Comparison of ENCODE assay signal across 19 cellular contexts in the genomic region with DNA sequence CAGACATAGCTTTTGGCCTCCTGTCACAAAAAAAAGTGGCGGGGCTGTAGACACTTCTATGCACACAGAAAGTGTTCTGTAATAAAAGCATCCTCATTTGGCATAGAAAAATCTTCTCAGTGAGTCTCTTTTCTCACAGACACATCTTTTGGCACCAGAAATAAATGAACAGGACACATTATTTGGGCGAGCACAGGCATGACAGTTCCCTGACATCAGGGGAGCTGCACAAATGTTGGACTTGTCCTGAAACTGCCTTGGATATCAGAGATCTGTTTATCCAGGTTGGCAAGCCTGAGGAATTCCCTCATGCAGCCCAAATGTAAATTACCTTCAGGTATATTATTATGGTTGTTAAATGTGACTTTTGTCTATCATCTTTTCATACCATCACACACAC.
"Had no signal": no experiment of that assay in that cellular context is flagged by ENCODE, and none has a peak within 500 bp of the region (broad histone marks: within the 10 kb centered on the region; RNA-seq: fewer than 3 reads in every experiment).

No MANE protein-coding gene starts in this region.

- H3K27me3 Mint-ChIP-seq: activated CD4-positive, alpha-beta T cell treated with anti-CD3 and anti-CD28 coated beads for 36 hours; activated naive CD8-positive, alpha-beta T cell treated with anti-CD3 and anti-CD28 coated beads for 36 hours had no signal

- ATAC-seq: activated CD4-positive, alpha-beta T cell treated with anti-CD3 and anti-CD28 coated beads for 36 hours; body of pancreas; left lobe of liver; stimulated activated naive CD8-positive, alpha-beta T cell treated with anti-CD3 and anti-CD28 coated beads, Interleukin-15, Interleukin-2, amounts not matched to agents 100 U/mL and 50 U/mL, for 24 hours had no signal

- H3K9me3 Mint-ChIP-seq: activated naive CD8-positive, alpha-beta T cell treated with anti-CD3 and anti-CD28 coated beads for 36 hours; activated T-helper 1 cell treated with anti-CD3 and anti-CD28 coated beads, Interleukin-12 subunit alpha, Interleukin-12 subunit beta, Interleukin-2, Interleukin-4 antibody, amounts not matched to agents 30 ng/mL and 10 ng/mL and 1 ng/mL, durations not matched to agents 14 hours and 24 hours and 36 hours; nephron progenitor cell had no signal

- H3K9me3 ChIP-seq: body of pancreas, vagina had no signal

- H3K4me1 Mint-ChIP-seq: activated CD4-positive, alpha-beta T cell treated with anti-CD3 and anti-CD28 coated beads for 36 hours; activated naive CD8-positive, alpha-beta T cell treated with anti-CD3 and anti-CD28 coated beads for 36 hours had no signal

- H3K27ac ChIP-seq: body of pancreas, coronary artery, vagina had no signal

- H3K4me3 Mint-ChIP-seq: activated CD4-positive, alpha-beta T cell treated with anti-CD3 and anti-CD28 coated beads for 36 hours; activated naive CD8-positive, alpha-beta T cell treated with anti-CD3 and anti-CD28 coated beads for 36 hours; activated T-helper 1 cell treated with anti-CD3 and anti-CD28 coated beads, Interleukin-12 subunit alpha, Interleukin-12 subunit beta, Interleukin-2, Interleukin-4 antibody, amounts not matched to agents 30 ng/mL and 10 ng/mL and 1 ng/mL, durations not matched to agents 14 hours and 24 hours and 36 hours; nephron progenitor cell had no signal

- H3K27me3 ChIP-seq: body of pancreas, vagina had no signal

- H3K27ac Mint-ChIP-seq: activated CD4-positive, alpha-beta T cell treated with anti-CD3 and anti-CD28 coated beads for 36 hours; activated naive CD8-positive, alpha-beta T cell treated with anti-CD3 and anti-CD28 coated beads for 36 hours; activated T-helper 1 cell treated with anti-CD3 and anti-CD28 coated beads, Interleukin-12 subunit alpha, Interleukin-12 subunit beta, Interleukin-2, Interleukin-4 antibody, amounts not matched to agents 30 ng/mL and 10 ng/mL and 1 ng/mL, durations not matched to agents 14 hours and 24 hours and 36 hours had no signal

- H3K36me3 Mint-ChIP-seq: activated naive CD8-positive, alpha-beta T cell treated with anti-CD3 and anti-CD28 coated beads for 36 hours had no signal

- H3K4me1 ChIP-seq: body of pancreas, vagina had no signal

- DNase-seq: activated CD4-positive, alpha-beta T cell treated with anti-CD3 and anti-CD28 coated beads for 36 hours; activated CD4-positive, alpha-beta T cell treated with anti-CD3 and anti-CD28 coated beads, Interleukin-2, amount 50 U/mL, for 48 hours; activated naive CD8-positive, alpha-beta T cell treated with anti-CD3 and anti-CD28 coated beads for 36 hours; activated T-cell treated with anti-CD3 and anti-CD28 coated beads for 4 hours; amniotic stem cell; body of pancreas; erythroblast; head of caudate nucleus; kidney; midbrain; nephron progenitor cell; nucleus accumbens; stimulated activated naive CD8-positive, alpha-beta T cell treated with anti-CD3 and anti-CD28 coated beads, Interleukin-15, Interleukin-2, amounts not matched to agents 100 U/mL and 50 U/mL, for 24 hours; T-helper 2 cell; trophoblast cell had no signal

- H3K36me3 ChIP-seq: vagina had no signal

- H3K4me3 ChIP-seq: body of pancreas, coronary artery, vagina had no signal
